ENCODE assay signal across 9 cellular contexts in the genomic region with DNA sequence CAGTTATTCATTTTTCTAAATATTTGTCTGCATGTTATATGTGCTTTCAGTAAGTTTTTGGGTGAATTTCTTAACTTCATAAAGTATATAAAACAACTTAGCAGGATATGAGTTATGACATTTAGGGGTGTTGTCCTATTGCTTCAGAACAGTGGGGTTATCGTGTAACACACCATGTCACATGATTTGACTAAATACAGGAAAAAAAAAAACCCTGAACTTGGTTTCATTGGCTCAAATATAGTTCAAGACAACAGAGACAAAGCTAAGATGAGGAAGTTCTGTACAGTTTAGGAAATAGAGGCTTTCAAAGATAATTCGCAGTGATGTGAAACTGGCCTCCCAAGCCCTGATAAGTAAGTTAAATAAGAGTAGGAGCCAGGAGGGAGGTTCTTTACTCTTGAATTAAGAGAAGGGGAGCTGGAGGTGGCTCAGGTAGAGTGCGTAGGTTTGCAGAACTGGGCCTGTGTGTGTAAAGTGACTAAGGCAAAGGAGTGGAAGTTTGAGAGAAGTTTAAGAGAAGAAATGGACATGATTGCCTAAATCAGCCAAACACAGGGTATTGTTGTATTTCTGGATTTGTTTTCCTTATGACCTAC. TPM values are rescaled to one million over a fixed set of nuclear protein-coding genes. Genes with fewer than 3 reads are reported as not detected.
DNase-seq lines count a peak whose midpoint lies in the region; TF ChIP-seq lines count a peak whose summit lies in the region.
"Had no signal": no experiment of that assay in that cellular context is flagged by ENCODE, and none has a peak within 500 bp of the region (broad histone marks: within the 10 kb centered on the region; RNA-seq: fewer than 3 reads in every experiment).

No MANE protein-coding gene starts in this region.

- H2BK20ac ChIP-seq in H9 (ENCODE audit: low read depth, low read length, poor library complexity, severe bottlenecking), result no peak overlapping the region

- H3K9ac ChIP-seq in H9 (ENCODE audit: extremely low read depth, insufficient read length, low read length) (no peak overlapping the region), skeletal muscle tissue (ENCODE audit: low read depth in 1 of 3, low read length in 3 of 3) (peak overlapping the region in 2 of 3 donors; percentile 60 to 68)

- no peak overlapping the region for H3K23ac ChIP-seq in H9 (ENCODE audit: insufficient read length, low read depth, low read length)

- H3K27me3 ChIP-seq in H9 (ENCODE audit: insufficient read depth, low read length), result no peaks in the 10 kb centered on the region
- H3K27me3 ChIP-seq in skeletal muscle tissue (ENCODE audit: control insufficient read depth in 3 of 3, insufficient read depth in 3 of 3, low read length in 3 of 3), result no peaks in the 10 kb centered on the region
- H3K27me3 ChIP-seq in testis, result no peaks in the 10 kb centered on the region

- TF ChIP-seq CTCF in H9 (conservative IDR thresholded peaks at IDR 0.05) (no peak), testis (IDR thresholded peaks at IDR 0.05) (no peak)

- peaks cover 7% of the 10 kb centered on the region for H3K79me1 ChIP-seq in H9 (ENCODE audit: insufficient read depth, low read depth, low read length, poor library complexity, severe bottlenecking)

- no peaks in the 10 kb centered on the region; the same call in 1 of the 2 replicates for H3K27me3 Mint-ChIP-seq in H9 (ENCODE audit: low read depth)

- no peak overlapping the region for H2BK12ac ChIP-seq in H9 (ENCODE audit: insufficient read length, low read depth, low read length)

- no peaks in the 10 kb centered on the region for H3K23me2 ChIP-seq in H9 (ENCODE audit: insufficient read length, low read depth, low read length, poor library complexity, severe bottlenecking)

- intact Hi-C loops in testis (cut with DNase I; ENCODE audit: low total_unique reads), result no loop called here

- H2AK5ac ChIP-seq in H9 (ENCODE audit: insufficient read length, low read length), result no peak overlapping the region

- no peak overlapping the region for H2AFZ ChIP-seq in H9 (ENCODE audit: low read length)

- H3T11ph ChIP-seq in H9 (ENCODE audit: low read length), result no peak overlapping the region

- no peak for TF ChIP-seq POLR2A in testis (IDR thresholded peaks at IDR 0.05)

- no peaks in the 10 kb centered on the region; the same call in 1 of the 2 replicates for H3K79me2 ChIP-seq in H9 (ENCODE audit: insufficient read depth, low read length)

- H3K27ac ChIP-seq in H9 (ENCODE audit: insufficient read length, low read depth, low read length), result no peak overlapping the region
- peak overlapping the region; percentile 87 for H3K27ac ChIP-seq in skeletal muscle tissue (ENCODE audit: low read depth, low read length)
- peak overlapping the region in 1 of 2 donors; percentile 53 for H3K27ac ChIP-seq in testis

- H4K8ac ChIP-seq in H9 (replicated peaks; ENCODE audit: insufficient read length, low read depth, low read length), result no peak overlapping the region

- no peak overlapping the region for H2BK15ac ChIP-seq in H9 (ENCODE audit: low read depth, low read length)

- peak overlapping the region in 1 of 3 donors; percentile 42 for H3K4me3 ChIP-seq in skeletal muscle tissue (ENCODE audit: low read length in 3 of 3)
- H3K4me3 ChIP-seq in testis, result no peak overlapping the region

- H4K91ac ChIP-seq in H9 (ENCODE audit: insufficient read length, low read depth, low read length), result no peak overlapping the region

- H3K9me3 Mint-ChIP-seq in H9, result no peaks in the 10 kb centered on the region

- no peaks in the 10 kb centered on the region for H3K9me3 ChIP-seq in H9 (ENCODE audit: control insufficient read depth, low read depth, low read length)
- no peaks in the 10 kb centered on the region for H3K9me3 ChIP-seq in skeletal muscle tissue (ENCODE audit: control insufficient read depth in 3 of 3, low read length in 3 of 3)
- H3K9me3 ChIP-seq in testis, result no peaks in the 10 kb centered on the region

- H3K18ac ChIP-seq in H9 (ENCODE audit: insufficient read length, low read depth, low read length), result no peak overlapping the region

- H3K56ac ChIP-seq in H9 (ENCODE audit: insufficient read length, low read depth, low read length), result no peak overlapping the region

- no peak overlapping the region for H4K5ac ChIP-seq in H9 (ENCODE audit: insufficient read length, low read depth, low read length)

- H3K4me1 ChIP-seq in H9 (ENCODE audit: insufficient read depth, low read length) (peaks cover 5% of the 10 kb centered on the region; the same call in 1 of the 2 replicates), skeletal muscle tissue (ENCODE audit: control insufficient read depth in 3 of 3, insufficient read depth in 3 of 3, low read length in 3 of 3) (peaks cover 36 to 49% (median 47%) of the 10 kb centered on the region in 3 donors), testis (peaks cover 13% of the 10 kb centered on the region)

- H3K4me2 ChIP-seq in H9 (ENCODE audit: insufficient read depth, insufficient read length, low read length), result no peak overlapping the region

- no peak overlapping the region for H3K4me3 Mint-ChIP-seq in H9

- H3K36me3 ChIP-seq in skeletal muscle tissue (ENCODE audit: control insufficient read depth in 3 of 3, insufficient read depth in 3 of 3, low read length in 3 of 3), result no peaks in the 10 kb centered on the region
- H3K36me3 ChIP-seq in testis (ENCODE audit: low read depth, missing control alignments), result no peaks in the 10 kb centered on the region

- H2BK120ac ChIP-seq in H9 (ENCODE audit: low read depth, low read length, poor library complexity, severe bottlenecking), result no peak overlapping the region

- H3K4ac ChIP-seq in H9 (ENCODE audit: low read depth, low read length), result no peak overlapping the region

- H3K14ac ChIP-seq in H9 (ENCODE audit: insufficient read depth, low read length), result no peak overlapping the region

- no CpG with 5 or more reads among the region's 3 CpGs for WGBS in H9 (ENCODE audit: extremely low coverage, insufficient read length, low lambda C conversion rate)
- 61 to 74% methylated on average over 3 of the region's 3 CpGs for WGBS in testis, 2 donors

- no peaks in the 10 kb centered on the region; a peak in 1 of 7 replicates for H3K36me3 Mint-ChIP-seq in H9 (ENCODE audit: insufficient read depth in 1 of 3, low read depth in 3 of 3)

- no peak overlapping the region for H2BK5ac ChIP-seq in H9 (ENCODE audit: insufficient read length, low read length)

- H3K4me1 Mint-ChIP-seq in H9, result peaks cover 26 to 34% of the 10 kb centered on the region in 2 experiments

- no peaks in the 10 kb centered on the region for H4K20me1 ChIP-seq in H9 (ENCODE audit: control insufficient read depth, insufficient read depth, insufficient read length)

- no peak for DNase-seq in H9
- DNase-seq in SKM-1 treated with dmso at 0.1 percent for 144 hours (lab: John Stamatoyannopoulos, UW; ENCODE audit: unreplicated experiment), result peak; percentile 92
- DNase-seq in germinal center (ENCODE audit: low spot score), result peak; percentile 47
- no peak for DNase-seq in activated CD4-positive, CD25-positive, alpha-beta regulatory T cell treated with anti-CD3 and anti-CD28 coated beads, Interleukin-2, amount 50 U/mL, for 72 hours
- no peak for DNase-seq in epidermal melanocyte (ENCODE audit: insufficient read length, low spot score)
- no peak for DNase-seq in NCI-H526 (lab: John Stamatoyannopoulos, UW)
- DNase-seq in testis, result no peak
- DNase-seq: NK-92 treated with Interleukin-12 subunit alpha and Interleukin-12 subunit beta, amount 100 ng/mL, for 24 hours had no signal

- H3K27ac Mint-ChIP-seq in H9, result peak overlapping the region; percentile 34 to 46 (median 39); a peak in 4 of 7 replicates

RNA-seq across cellular contexts. Expression of a gene that starts 53.9 kb away (rescaled TPM):
- 33.4 and 37.7 TPM in 2 replicates for total RNA-seq in H9 (2021)
- total RNA-seq in skeletal muscle tissue, result 26.6 TPM
- total RNA-seq in testis, result 100 to 1,000 TPM in 1 of 2 donors, 10 to 100 TPM in 1; 94.1 to 110 TPM
- polyA plus RNA-seq in testis (ENCODE audit: insufficient read depth, low read depth, low replicate concordance), result 44.8 TPM

Comparison
In these comparisons a context has a peak if more than half of its experiments do, and no peak if none do; other contexts are left out.
1. DNase-seq: peak in SKM-1 treated with dmso at 0.1 percent for 144 hours (single experiment) and germinal center (single experiment); none in H9 (single experiment), activated CD4-positive, CD25-positive, alpha-beta regulatory T cell treated with anti-CD3 and anti-CD28 coated beads, Interleukin-2, amount 50 U/mL, for 72 hours (single experiment), epidermal melanocyte (single experiment), NCI-H526 (0 of 2) and testis (single experiment).